In the genomic region with DNA sequence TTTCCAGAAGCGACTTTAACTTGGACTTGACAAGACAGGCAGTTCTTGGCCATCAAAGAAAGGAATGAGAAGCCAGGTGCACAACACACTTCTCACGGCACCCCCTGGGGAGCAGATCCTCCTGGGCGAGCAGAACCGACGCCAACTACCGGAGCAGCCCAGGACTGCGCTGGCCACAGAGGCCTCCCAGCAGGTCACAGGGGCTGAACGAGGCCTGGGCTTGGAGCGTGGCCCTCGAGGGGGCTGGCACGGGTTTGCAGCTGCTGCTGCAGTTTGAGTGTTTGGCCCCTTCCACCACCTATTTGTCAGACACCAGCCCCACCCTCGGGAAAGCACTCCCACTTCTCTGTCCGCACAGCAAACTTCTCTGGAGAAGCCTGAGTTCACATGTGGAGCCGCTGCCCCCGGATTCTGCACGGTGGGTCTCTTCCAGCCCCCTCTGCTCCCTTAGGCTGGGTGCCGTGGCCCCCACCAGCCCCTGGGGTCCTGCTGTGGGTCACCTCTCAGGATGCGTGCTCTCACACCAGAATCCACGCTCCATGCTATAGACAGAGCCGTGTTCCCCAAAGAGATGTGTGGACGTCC, we compare ENCODE assay signal across 18 cellular contexts.
"Had no signal": no experiment of that assay in that cellular context is flagged by ENCODE, and none has a peak within 500 bp of the region (broad histone marks: within the 10 kb centered on the region; RNA-seq: fewer than 3 reads in every experiment).

No MANE protein-coding gene starts in this region.

- H3K4me3 Mint-ChIP-seq: activated CD4-positive, alpha-beta T cell treated with anti-CD3 and anti-CD28 coated beads, Interleukin-2, amount 10 ng/mL, durations not matched to agents 24 days and 14 days; activated CD8-positive, alpha-beta T cell treated with anti-CD3 and anti-CD28 coated beads, Interleukin-2, amount 10 ng/mL, durations not matched to agents 7 days and 5 days; activated naive CD4-positive, alpha-beta T cell treated with anti-CD3 and anti-CD28 coated beads, Interleukin-2, amount 10 ng/mL, durations not matched to agents 7 days and 5 days; activated naive CD8-positive, alpha-beta T cell treated with anti-CD3 and anti-CD28 coated beads, Interleukin-2, amount 50 U/mL, for 24 hours; activated T-cell treated with anti-CD3 and anti-CD28 coated beads, Interleukin-2, amount 50 U/mL, for 24 hours; naive thymus-derived CD4-positive, alpha-beta T cell; stimulated activated memory B cell treated with anti-CD40 and anti-IgM and Interleukin-4, amounts not matched to agents 10 μg/mL and 1 μg/mL and 100 μg/mL, for 72 hours had no signal

- H3K27ac Mint-ChIP-seq: activated CD4-positive, alpha-beta T cell treated with anti-CD3 and anti-CD28 coated beads, Interleukin-2, amount 10 ng/mL, durations not matched to agents 24 days and 14 days; activated CD8-positive, alpha-beta T cell treated with anti-CD3 and anti-CD28 coated beads, Interleukin-2, amount 10 ng/mL, durations not matched to agents 7 days and 5 days; activated naive CD4-positive, alpha-beta T cell treated with anti-CD3 and anti-CD28 coated beads, Interleukin-2, amount 10 ng/mL, durations not matched to agents 7 days and 5 days; activated naive CD8-positive, alpha-beta T cell treated with anti-CD3 and anti-CD28 coated beads, Interleukin-2, amount 50 U/mL, for 24 hours; activated T-cell treated with anti-CD3 and anti-CD28 coated beads, Interleukin-2, amount 50 U/mL, for 24 hours; activated T-helper 2 cell treated with anti-CD3 and anti-CD28 coated beads, Interferon-gamma antibody, Interleukin-2, Interleukin-4, amounts not matched to agents 10 μg/mL and 5 μg/mL and 100 μg/mL, durations not matched to agents 14 hours and 24 hours and 36 hours; naive thymus-derived CD4-positive, alpha-beta T cell; stimulated activated memory B cell treated with anti-CD40 and anti-IgM and Interleukin-4, amounts not matched to agents 10 μg/mL and 1 μg/mL and 100 μg/mL, for 72 hours had no signal

- H3K9ac ChIP-seq: parathyroid adenoma had no signal

- H3K27me3 ChIP-seq: gastrocnemius medialis, neutrophil, thyroid gland had no signal

- H3K9me3 ChIP-seq: gastrocnemius medialis, left ventricle myocardium inferior, neutrophil, thyroid gland had no signal

- H2AFZ ChIP-seq: parathyroid adenoma had no signal

- H3K4me3 ChIP-seq: gastrocnemius medialis, left ventricle myocardium inferior, thyroid gland had no signal

- H3K79me2 ChIP-seq: parathyroid adenoma had no signal

- H3K36me3 Mint-ChIP-seq: activated naive CD4-positive, alpha-beta T cell treated with anti-CD3 and anti-CD28 coated beads, Interleukin-2, amount 10 ng/mL, durations not matched to agents 7 days and 5 days; naive thymus-derived CD4-positive, alpha-beta T cell; stimulated activated memory B cell treated with anti-CD40 and anti-IgM and Interleukin-4, amounts not matched to agents 10 μg/mL and 1 μg/mL and 100 μg/mL, for 72 hours had no signal

- H3K4me1 Mint-ChIP-seq: activated CD4-positive, alpha-beta T cell treated with anti-CD3 and anti-CD28 coated beads, Interleukin-2, amount 10 ng/mL, durations not matched to agents 24 days and 14 days; activated naive CD4-positive, alpha-beta T cell treated with anti-CD3 and anti-CD28 coated beads, Interleukin-2, amount 10 ng/mL, durations not matched to agents 7 days and 5 days; activated naive CD8-positive, alpha-beta T cell treated with anti-CD3 and anti-CD28 coated beads, Interleukin-2, amount 50 U/mL, for 24 hours; naive thymus-derived CD4-positive, alpha-beta T cell; stimulated activated memory B cell treated with anti-CD40 and anti-IgM and Interleukin-4, amounts not matched to agents 10 μg/mL and 1 μg/mL and 100 μg/mL, for 72 hours had no signal

- ATAC-seq: activated CD8-positive, alpha-beta T cell treated with anti-CD3 and anti-CD28 coated beads, Interleukin-2, amount 10 ng/mL, durations not matched to agents 7 days and 5 days; activated naive CD8-positive, alpha-beta T cell treated with anti-CD3 and anti-CD28 coated beads, Interleukin-2, amount 50 U/mL, for 24 hours; gastrocnemius medialis; sciatic nerve; stimulated activated memory B cell treated with anti-CD40 and anti-IgM and Interleukin-4, amounts not matched to agents 10 μg/mL and 1 μg/mL and 100 μg/mL, for 72 hours had no signal

- H3K27ac ChIP-seq: gastrocnemius medialis, left ventricle myocardium inferior, neutrophil, parathyroid adenoma, thyroid gland had no signal

- H3K36me3 ChIP-seq: gastrocnemius medialis, left ventricle myocardium inferior, neutrophil, thyroid gland had no signal

- H3K4me1 ChIP-seq: gastrocnemius medialis, left ventricle myocardium inferior, parathyroid adenoma, thyroid gland had no signal

- H3K9me3 Mint-ChIP-seq: activated CD4-positive, alpha-beta T cell treated with anti-CD3 and anti-CD28 coated beads, Interleukin-2, amount 10 ng/mL, durations not matched to agents 24 days and 14 days; activated naive CD8-positive, alpha-beta T cell treated with anti-CD3 and anti-CD28 coated beads, Interleukin-2, amount 50 U/mL, for 24 hours; activated T-cell treated with anti-CD3 and anti-CD28 coated beads, Interleukin-2, amount 50 U/mL, for 24 hours; activated T-helper 2 cell treated with anti-CD3 and anti-CD28 coated beads, Interferon-gamma antibody, Interleukin-2, Interleukin-4, amounts not matched to agents 10 μg/mL and 5 μg/mL and 100 μg/mL, durations not matched to agents 14 hours and 24 hours and 36 hours; stimulated activated memory B cell treated with anti-CD40 and anti-IgM and Interleukin-4, amounts not matched to agents 10 μg/mL and 1 μg/mL and 100 μg/mL, for 72 hours had no signal

- H3K27me3 Mint-ChIP-seq: activated CD4-positive, alpha-beta T cell treated with anti-CD3 and anti-CD28 coated beads, Interleukin-2, amount 10 ng/mL, durations not matched to agents 24 days and 14 days; activated naive CD4-positive, alpha-beta T cell treated with anti-CD3 and anti-CD28 coated beads, Interleukin-2, amount 10 ng/mL, durations not matched to agents 7 days and 5 days; activated naive CD8-positive, alpha-beta T cell treated with anti-CD3 and anti-CD28 coated beads, Interleukin-2, amount 50 U/mL, for 24 hours; activated T-cell treated with anti-CD3 and anti-CD28 coated beads, Interleukin-2, amount 50 U/mL, for 24 hours; stimulated activated memory B cell treated with anti-CD40 and anti-IgM and Interleukin-4, amounts not matched to agents 10 μg/mL and 1 μg/mL and 100 μg/mL, for 72 hours had no signal

- DNase-seq: activated CD4-positive, alpha-beta T cell treated with anti-CD3 and anti-CD28 coated beads, Interleukin-2, amount 10 ng/mL, durations not matched to agents 24 days and 14 days; activated CD8-positive, alpha-beta T cell treated with anti-CD3 and anti-CD28 coated beads, Interleukin-2, amount 10 ng/mL, durations not matched to agents 7 days and 5 days; activated naive CD4-positive, alpha-beta T cell treated with anti-CD3 and anti-CD28 coated beads, Interleukin-2, amount 10 ng/mL, durations not matched to agents 7 days and 5 days; activated naive CD8-positive, alpha-beta T cell treated with anti-CD3 and anti-CD28 coated beads, Interleukin-2, amount 50 U/mL, for 24 hours; activated T-cell treated with anti-CD3 and anti-CD28 coated beads, Interleukin-2, amount 50 U/mL, for 24 hours; anterior cingulate cortex; effector CD4-positive, alpha-beta T cell; gastrocnemius medialis; head of caudate nucleus; left ventricle myocardium inferior; naive thymus-derived CD4-positive, alpha-beta T cell; stimulated activated CD4-positive, alpha-beta T cell treated with anti-CD3 and anti-CD28 coated beads, Interleukin-4, amount 100 ng/mL, for 4 hours; thyroid gland had no signal
